Comparison of ENCODE assay signal across 8 cellular contexts in the genomic region with DNA sequence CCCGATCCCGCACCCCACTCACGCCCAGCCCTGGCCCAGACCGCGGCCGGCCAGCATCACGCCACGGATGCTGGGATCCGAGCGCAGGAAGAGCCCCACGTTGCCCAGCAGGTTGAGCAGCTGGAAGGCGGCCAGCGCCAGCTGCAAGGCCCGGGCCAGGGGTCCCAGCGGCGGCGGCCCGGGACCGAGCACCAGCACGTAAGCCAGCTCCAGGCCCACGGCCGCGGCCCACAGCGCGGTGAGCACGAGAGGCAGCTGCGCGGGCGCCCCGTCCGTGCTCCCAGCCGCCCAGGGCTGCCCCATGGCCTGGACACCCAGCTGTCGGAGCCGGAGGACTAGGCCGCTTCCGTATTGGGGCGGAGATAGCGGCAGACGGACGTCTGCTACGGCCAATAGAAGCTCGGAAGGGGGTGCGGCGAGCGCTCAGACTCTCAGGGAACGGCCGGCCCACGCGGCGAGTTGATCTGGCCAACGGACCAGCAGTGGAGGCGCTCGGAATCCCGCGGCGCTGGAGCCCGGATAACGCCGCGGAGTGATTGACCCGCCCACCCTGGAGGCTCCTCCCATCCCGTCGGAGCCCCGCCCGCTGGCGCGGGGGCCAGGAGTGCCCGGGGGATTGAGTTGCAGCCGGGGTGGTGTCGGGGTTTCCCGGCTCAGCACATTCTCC. TPM values are rescaled to one million over a fixed set of nuclear protein-coding genes. Genes with fewer than 3 reads are reported as not detected.
DNase-seq lines count a peak whose midpoint lies in the region; ATAC-seq, FAIRE-seq and TF ChIP-seq lines count a peak whose summit lies in the region.

A gene with protein sequence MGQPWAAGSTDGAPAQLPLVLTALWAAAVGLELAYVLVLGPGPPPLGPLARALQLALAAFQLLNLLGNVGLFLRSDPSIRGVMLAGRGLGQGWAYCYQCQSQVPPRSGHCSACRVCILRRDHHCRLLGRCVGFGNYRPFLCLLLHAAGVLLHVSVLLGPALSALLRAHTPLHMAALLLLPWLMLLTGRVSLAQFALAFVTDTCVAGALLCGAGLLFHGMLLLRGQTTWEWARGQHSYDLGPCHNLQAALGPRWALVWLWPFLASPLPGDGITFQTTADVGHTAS (minus strand): TSS at position 348 of the 667 bp plus-strand sequence. CDS start 45 bp downstream, at position 303.

- H3K27ac ChIP-seq in keratinocyte (ENCODE audit: control insufficient read depth, insufficient read depth, low read length): peak within 1 kb of the TSS; percentile 63

- dilution Hi-C loops in keratinocyte (cut with MboI; ENCODE audit: extremely low pct_ligation_motif_present, low sequenced_read_pairs): no loop called here

- peak within 1 kb of the TSS; percentile 94 for H3K4me2 ChIP-seq in keratinocyte (ENCODE audit: control insufficient read depth, extremely low read depth, insufficient read depth, low read depth, low read length)

- in situ Hi-C loops in GM18951 (cut with MboI; ENCODE audit: low sequenced_read_pairs, unreplicated experiment): no loop called here

- TF ChIP-seq POLR2A in GM18951 (IDR thresholded peaks at IDR 0.05; ENCODE audit: extremely low read depth, insufficient read depth, insufficient read length): peak; percentile 78

- peaks cover 0 to 7% of the 10 kb centered on the region in 2 experiments for H3K36me3 ChIP-seq in keratinocyte (ENCODE audit: control insufficient read depth in 2 of 2, extremely low read depth in 1 of 2, insufficient read depth in 2 of 2, low read length in 2 of 2)

- H3K9me3 ChIP-seq in keratinocyte (ENCODE audit: control insufficient read depth, low read depth, low read length): no peaks in the 10 kb centered on the region

- peak within 1 kb of the TSS; percentile 89 for H3K9ac ChIP-seq in keratinocyte (ENCODE audit: control insufficient read depth, extremely low read depth, insufficient read depth, low read length)

- H2AFZ ChIP-seq in keratinocyte (ENCODE audit: control insufficient read depth, low read length): peak within 1 kb of the TSS; percentile 92

- H4K20me1 ChIP-seq in keratinocyte (ENCODE audit: control insufficient read depth, extremely low read depth, insufficient read depth, low read length): no peaks in the 10 kb centered on the region

- TF ChIP-seq CTCF in keratinocyte (optimal IDR thresholded peaks at IDR 0.05 in 1 of 3, IDR thresholded peaks at IDR 0.05 in 1 of 3, conservative IDR thresholded peaks at IDR 0.05 in 1 of 3; ENCODE audit: extremely low read depth in 1 of 3, insufficient read depth in 2 of 3, low read length in 3 of 3): no peak

- ATAC-seq in HG03280 (IDR thresholded peaks at IDR 0.05; ENCODE audit: unreplicated experiment): peak; percentile 90
- ATAC-seq in activated CD4-positive, CD25-positive, alpha-beta regulatory T cell treated with anti-CD3 and anti-CD28 coated beads, Interleukin-2, amount 50 U/mL, for 24 hours: peak; percentile 91 to 92

- no peaks in the 10 kb centered on the region for H3K9me1 ChIP-seq in keratinocyte (ENCODE audit: control insufficient read depth, extremely low read depth, insufficient read depth, low read length)

- DNase-seq in AG08396 (ENCODE audit: low spot score) (peak; percentile 99), NCI-H345 treated with DMSO at 0.1 percent for 48 hours (lab: John Stamatoyannopoulos, UW; ENCODE audit: unreplicated experiment) (peak; percentile 76), cerebellar nuclear complex (lab: John Stamatoyannopoulos, UW) (peak; percentile 74 to 85), keratinocyte (ENCODE audit: low read depth, low spot score) (peak; percentile 63)
- peak; percentile 64 to 74 for DNase-seq in stimulated activated CD4-positive, alpha-beta T cell treated with anti-CD3 and anti-CD28 coated beads, Interleukin-15, amount 100 ng/mL, for 1 hour (ENCODE audit: low read depth in 1 of 2, low spot score in 1 of 2)

- H3K4me1 ChIP-seq in keratinocyte (ENCODE audit: control insufficient read depth, extremely low read depth, insufficient read depth, low read length): peaks cover 6% of the 10 kb centered on the region

- peaks cover 16% of the 10 kb centered on the region for H3K27me3 ChIP-seq in keratinocyte (ENCODE audit: control insufficient read depth, extremely low read depth, insufficient read depth, low read length)

- peak within 1 kb of the TSS; percentile 81 to 94 (median 82) for H3K4me3 ChIP-seq in keratinocyte (ENCODE audit: control insufficient read depth in 2 of 3, extremely low read depth in 1 of 3, insufficient read depth in 2 of 3, low read depth in 1 of 3, low read length in 3 of 3)

- no peaks in the 10 kb centered on the region for H3K79me2 ChIP-seq in keratinocyte (ENCODE audit: control insufficient read depth, insufficient read depth, low read length)

- FAIRE-seq in keratinocyte (lab: Jason Lieb, UNC): peak; percentile 5

RNA-seq across cellular contexts. Expression of the gene that starts here (rescaled TPM):
- polyA plus RNA-seq in keratinocyte: 4.8 to 8.2 TPM (median 5.9 TPM) in 3 replicates
- polyA plus RNA-seq in keratinocyte (2011; ENCODE audit: low read depth): 3.1 TPM
- polyA plus RNA-seq in keratinocyte (2011; cell fraction: cytosol; rRNA removed): 4.7 and 11.7 TPM in 2 replicates
- polyA plus RNA-seq in keratinocyte (2011; cell fraction: nucleus; rRNA removed): 7.8 and 12.0 TPM in 2 replicates
- 6.1 and 7.7 TPM in 2 replicates for polyA plus RNA-seq in keratinocyte (2012; ENCODE audit: low replicate concordance)
- 1.7 to 5.1 TPM (median 2.5 TPM) in 3 replicates for polyA minus RNA-seq in keratinocyte
- polyA minus RNA-seq in keratinocyte (2011; cell fraction: cytosol; rRNA and poly(A)+ RNA removed): 19.8 TPM
- polyA minus RNA-seq in keratinocyte (2011; cell fraction: nucleus; rRNA and poly(A)+ RNA removed): 6.4 and 6.6 TPM in 2 replicates

Comparison
In these comparisons a context has a peak if more than half of its experiments do, and no peak if none do; other contexts are left out.
1. Peak in every context shown above with its lines: DNase-seq, ATAC-seq, H3K4me3 ChIP-seq and H3K27ac ChIP-seq.